In the genomic region with DNA sequence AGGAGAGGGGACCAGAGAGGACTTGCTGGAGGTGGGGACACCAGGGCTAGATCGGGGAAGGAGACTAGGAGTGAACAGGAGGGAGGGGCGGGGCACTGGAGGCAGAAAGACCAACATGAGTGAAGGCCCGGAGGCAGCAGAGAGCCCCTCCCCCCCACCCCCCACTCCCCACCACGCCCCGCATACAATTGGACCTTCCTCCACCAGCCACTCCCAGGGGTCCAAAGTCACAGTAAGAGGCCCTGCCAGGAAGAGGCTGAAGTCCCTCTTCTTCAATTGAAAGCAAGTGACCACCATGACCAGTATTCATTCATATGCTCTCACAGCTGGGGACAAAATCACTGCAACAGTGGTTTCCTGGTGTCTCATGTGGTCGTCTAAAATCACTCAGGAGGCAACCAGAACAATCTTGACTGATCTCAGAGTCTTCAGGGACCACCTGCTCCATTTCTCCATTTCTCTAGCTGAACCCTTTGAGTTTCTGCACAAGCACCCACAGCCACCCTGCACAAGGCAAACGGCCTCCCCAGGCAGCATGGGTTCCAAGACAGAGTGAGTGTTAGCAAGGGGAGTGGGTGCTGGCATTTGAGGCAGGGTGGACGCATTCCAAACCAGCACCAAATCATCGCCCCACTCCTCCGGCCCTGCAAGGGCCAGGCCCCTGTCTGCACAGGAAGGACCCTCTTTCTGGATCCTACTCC, we compare ENCODE assay signal across 14 cellular contexts. TPM values are rescaled to one million over a fixed set of nuclear protein-coding genes. Genes with fewer than 3 reads are reported as not detected.
A peak's percentile ranks its signal among the peaks of the same experiment; 100 is the strongest.
DNase-seq lines count a peak whose midpoint lies in the region; ATAC-seq, FAIRE-seq and TF ChIP-seq lines count a peak whose summit lies in the region.
"Had no signal": no experiment of that assay in that cellular context is flagged by ENCODE, and none has a peak within 500 bp of the region (broad histone marks: within the 10 kb centered on the region; RNA-seq: fewer than 3 reads in every experiment).

No MANE protein-coding gene starts in this region.

- peak overlapping the region; percentile 40 for H3K27ac Mint-ChIP-seq in activated T-helper 2 cell treated with anti-CD3 and anti-CD28 coated beads, Interferon-gamma antibody, Interleukin-2, Interleukin-4, amounts not matched to agents 10 μg/mL and 5 μg/mL and 100 μg/mL, durations not matched to agents 14 hours and 24 hours and 36 hours
- H3K27ac Mint-ChIP-seq in naive B cell = peak overlapping the region; percentile 95 to 100 (median 96)

- H3K27me3 Mint-ChIP-seq in activated T-helper 2 cell treated with anti-CD3 and anti-CD28 coated beads, Interferon-gamma antibody, Interleukin-2, Interleukin-4, amounts not matched to agents 10 μg/mL and 5 μg/mL and 100 μg/mL, durations not matched to agents 14 hours and 24 hours and 36 hours (ENCODE audit: low read depth) = no peaks in the 10 kb centered on the region
- H3K27me3 Mint-ChIP-seq in naive B cell = no peaks in the 10 kb centered on the region

- ATAC-seq in naive B cell (ENCODE audit: low read depth in 2 of 2) (no peak), GM19328 (IDR thresholded peaks at IDR 0.05; ENCODE audit: unreplicated experiment) (no peak)

- peak overlapping the region in 8 of 10 experiments; percentile 3 to 45 (median 27); a peak in 6 of 20 replicates for H3K4me3 ChIP-seq in BLaER1 treated with 17β-estradiol and CSF1 and Interleukin-3, amounts not matched to agents 10 nM and 100 nM
- H3K4me3 ChIP-seq: sigmoid colon had no signal

- no peak for DNase-seq in GM12891 (ENCODE audit: insufficient read length, low spot score)
- no peak for DNase-seq in activated T-helper 2 cell treated with anti-CD3 and anti-CD28 coated beads, Interferon-gamma antibody, Interleukin-2, Interleukin-4, amounts not matched to agents 10 μg/mL and 5 μg/mL and 100 μg/mL, durations not matched to agents 14 hours and 24 hours and 36 hours (ENCODE audit: low spot score)
- no peak for DNase-seq in naive B cell
- DNase-seq in NK-92 treated with Interleukin-12 subunit alpha and Interleukin-12 subunit beta, amount 100 ng/mL, for 24 hours (lab: John Stamatoyannopoulos, UW) = no peak
- DNase-seq in hypothalamus (lab: John Stamatoyannopoulos, UW) = no peak
- DNase-seq in kidney glomerular epithelial cell (lab: John Stamatoyannopoulos, UW) = no peak
- DNase-seq: foreskin melanocyte, HCEC 1CT, NCI-H1048, sigmoid colon had no signal

- H4K20me1 ChIP-seq in BLaER1 treated with 17β-estradiol and CSF1 and Interleukin-3, amounts not matched to agents 10 nM and 100 nM = peaks cover 99 to 100% (median 100%) of the 10 kb centered on the region in 11 experiments

- no peaks in the 10 kb centered on the region for H3K9me3 Mint-ChIP-seq in activated T-helper 2 cell treated with anti-CD3 and anti-CD28 coated beads, Interferon-gamma antibody, Interleukin-2, Interleukin-4, amounts not matched to agents 10 μg/mL and 5 μg/mL and 100 μg/mL, durations not matched to agents 14 hours and 24 hours and 36 hours
- H3K9me3 Mint-ChIP-seq in naive B cell = peaks cover 0 to 4% (median 0%) of the 10 kb centered on the region in 7 donors

- peak; percentile 62 for FAIRE-seq in GM12891 (lab: Jason Lieb, UNC)

- peaks cover 61% of the 10 kb centered on the region for H3K4me1 Mint-ChIP-seq in activated T-helper 2 cell treated with anti-CD3 and anti-CD28 coated beads, Interferon-gamma antibody, Interleukin-2, Interleukin-4, amounts not matched to agents 10 μg/mL and 5 μg/mL and 100 μg/mL, durations not matched to agents 14 hours and 24 hours and 36 hours (ENCODE audit: low read depth)
- H3K4me1 Mint-ChIP-seq in naive B cell = peaks cover 71 to 92% (median 92%) of the 10 kb centered on the region in 3 donors

- H3K9me3 ChIP-seq in BLaER1 treated with 17β-estradiol and CSF1 and Interleukin-3, amounts not matched to agents 10 nM and 100 nM (replicated peaks in 1 of 11) = peaks cover 0 to 10% (median 0%) of the 10 kb centered on the region in 11 experiments; a peak in 1 of 22 replicates
- H3K9me3 ChIP-seq: sigmoid colon had no signal

- no peak for TF ChIP-seq POLR2A in GM12891 (IDR thresholded peaks at IDR 0.05; ENCODE audit: low read depth, low read length)

- peaks cover 75% of the 10 kb centered on the region for H3K36me3 Mint-ChIP-seq in activated T-helper 2 cell treated with anti-CD3 and anti-CD28 coated beads, Interferon-gamma antibody, Interleukin-2, Interleukin-4, amounts not matched to agents 10 μg/mL and 5 μg/mL and 100 μg/mL, durations not matched to agents 14 hours and 24 hours and 36 hours (ENCODE audit: low read depth)
- peaks cover 42 to 56% of the 10 kb centered on the region in 2 donors for H3K36me3 Mint-ChIP-seq in naive B cell

- H3K4me3 Mint-ChIP-seq in activated T-helper 2 cell treated with anti-CD3 and anti-CD28 coated beads, Interferon-gamma antibody, Interleukin-2, Interleukin-4, amounts not matched to agents 10 μg/mL and 5 μg/mL and 100 μg/mL, durations not matched to agents 14 hours and 24 hours and 36 hours (ENCODE audit: low read depth) = no peak overlapping the region
- H3K4me3 Mint-ChIP-seq in naive B cell = peak overlapping the region; percentile 54 to 90 (median 76)

- H3K27me3 ChIP-seq in BLaER1 treated with 17β-estradiol and CSF1 and Interleukin-3, amounts not matched to agents 10 nM and 100 nM = no peaks in the 10 kb centered on the region
- H3K27me3 ChIP-seq: sigmoid colon had no signal

- H3K36me3 ChIP-seq in BLaER1 treated with 17β-estradiol and CSF1 and Interleukin-3, amounts not matched to agents 10 nM and 100 nM = peaks cover 85 to 97% (median 90%) of the 10 kb centered on the region in 11 experiments
- H3K36me3 ChIP-seq: sigmoid colon had no signal

- intact Hi-C loops in activated T-helper 2 cell treated with anti-CD3 and anti-CD28 coated beads, Interferon-gamma antibody, Interleukin-2, Interleukin-4, amounts not matched to agents 10 μg/mL and 5 μg/mL and 100 μg/mL, durations not matched to agents 14 hours and 24 hours and 36 hours (cut with micrococcal nuclease) = no loop called here

- H3K9ac ChIP-seq in BLaER1 treated with 17β-estradiol and CSF1 and Interleukin-3, amounts not matched to agents 10 nM and 100 nM = peak overlapping the region in 9 of 11 experiments; percentile 6 to 58 (median 48); a peak in 7 of 22 replicates

- peak overlapping the region in 9 of 11 experiments; percentile 20 to 99 (median 60); a peak in 14 of 22 replicates for H3K27ac ChIP-seq in BLaER1 treated with 17β-estradiol and CSF1 and Interleukin-3, amounts not matched to agents 10 nM and 100 nM
- H3K27ac ChIP-seq: sigmoid colon had no signal

- peaks cover 86 to 100% (median 99%) of the 10 kb centered on the region in 10 experiments for H3K4me1 ChIP-seq in BLaER1 treated with 17β-estradiol and CSF1 and Interleukin-3, amounts not matched to agents 10 nM and 100 nM
- H3K4me1 ChIP-seq: sigmoid colon had no signal

- H3K4me2 ChIP-seq in BLaER1 treated with 17β-estradiol and CSF1 and Interleukin-3, amounts not matched to agents 10 nM and 100 nM = peak overlapping the region; percentile 91 to 98 (median 95)

TF ChIP-seq in GM12891, 5 proteins besides CTCF, POLR2A, EP300 and RAD21:
- TF ChIP-seq PAX5 (IDR thresholded peaks at IDR 0.05; ENCODE audit: insufficient read depth, low read length, severe bottlenecking) = no peak
- no peak for TF ChIP-seq POLR2AphosphoS5 (IDR thresholded peaks at IDR 0.05; ENCODE audit: low read depth, low read length)
- no peak for TF ChIP-seq TAF1 (IDR thresholded peaks at IDR 0.05; ENCODE audit: low read depth, low read length)
- no peak for TF ChIP-seq SPI1 (IDR thresholded peaks at IDR 0.05; ENCODE audit: low read depth, low read length)
- no peak for TF ChIP-seq POU2F2 (IDR thresholded peaks at IDR 0.05; ENCODE audit: low read depth, low read length)

RNA-seq across cellular contexts. Expression of a gene that starts 17.0 kb away (rescaled TPM):
- 0.65 TPM for polyA plus RNA-seq in GM12891 (2012; ENCODE audit: low read depth, missing spikeins)
- 0.21 and 0.44 TPM in 2 replicates for total RNA-seq in activated T-helper 2 cell treated with anti-CD3 and anti-CD28 coated beads, Interferon-gamma antibody, Interleukin-2, Interleukin-4, amounts not matched to agents 10 μg/mL and 5 μg/mL and 100 μg/mL, durations not matched to agents 14 hours and 24 hours and 36 hours
- polyA plus RNA-seq in naive B cell (ENCODE audit: low read depth in 6 of 6) = 1 to 10 TPM in 2 of 6 donors, under 1 TPM in 4; 0.21 to 3.1 (median 0.39) TPM
- total RNA-seq: IMR-90; T-helper 2 cell treated with Interferon-gamma antibody and Interleukin-4, amounts not matched to agents 100 ng/mL and 5 ng/mL, for 36 hours had no signal

RNA-seq across cellular contexts. Expression of a gene that starts 17.2 kb away (rescaled TPM):
- 479 TPM for polyA plus RNA-seq in GM12891 (2012; ENCODE audit: low read depth, missing spikeins)
- 184 and 189 TPM in 2 replicates for total RNA-seq in activated T-helper 2 cell treated with anti-CD3 and anti-CD28 coated beads, Interferon-gamma antibody, Interleukin-2, Interleukin-4, amounts not matched to agents 10 μg/mL and 5 μg/mL and 100 μg/mL, durations not matched to agents 14 hours and 24 hours and 36 hours
- 1,000 to 10,000 TPM; 1,442 to 2,525 (median 1,701) TPM for polyA plus RNA-seq in naive B cell (ENCODE audit: low read depth in 6 of 6)
- total RNA-seq: IMR-90 had no signal
